In the genomic region with DNA sequence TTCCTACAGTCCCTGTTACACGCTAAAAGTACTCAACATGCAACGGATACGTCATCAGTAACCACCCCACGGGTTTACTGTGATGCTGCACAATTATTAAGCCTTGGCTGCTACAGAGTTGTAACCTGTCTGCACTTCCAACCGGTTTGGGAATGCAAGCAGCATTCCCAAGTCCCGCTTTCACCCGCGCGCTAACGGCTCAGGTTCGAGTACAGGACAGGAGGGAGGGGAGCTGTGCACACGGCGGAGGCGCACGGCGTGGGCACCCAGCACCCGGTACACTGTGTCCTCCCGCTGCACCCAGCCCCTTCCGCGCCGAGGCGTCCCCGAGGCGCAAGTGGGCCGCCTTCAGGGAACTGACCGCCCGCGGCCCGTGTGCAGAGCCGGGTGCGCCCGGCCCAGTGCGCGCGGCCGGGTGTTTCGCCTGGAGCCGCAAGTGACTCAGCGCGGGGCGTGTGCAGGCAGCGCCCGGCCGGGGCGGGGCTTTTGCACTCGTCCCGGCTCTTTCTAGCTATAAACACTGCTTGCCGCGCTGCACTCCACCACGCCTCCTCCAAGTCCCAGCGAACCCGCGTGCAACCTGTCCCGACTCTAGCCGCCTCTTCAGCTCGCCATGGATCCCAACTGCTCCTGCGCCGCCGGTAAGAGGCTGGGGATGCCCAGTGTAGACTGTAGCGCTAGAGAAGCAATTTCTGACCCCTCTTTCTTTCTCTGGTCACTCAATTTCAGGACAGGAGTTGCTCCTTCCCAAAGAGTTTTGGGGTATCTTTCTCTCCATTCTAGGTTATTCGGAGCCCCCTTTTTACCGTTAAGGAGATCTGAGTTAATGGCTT, we compare ENCODE assay signal across 1 cellular context.
TF ChIP-seq lines count a peak whose summit lies in the region.

A gene (plus strand): TSS at position 542 of the 833 bp plus-strand sequence. CDS start 72 bp downstream, at position 614.

TF ChIP-seq in K562, 482 proteins besides CTCF, POLR2A, EP300 and RAD21 (continued from another document and continues in another):
- TF ChIP-seq, protein P1, sequence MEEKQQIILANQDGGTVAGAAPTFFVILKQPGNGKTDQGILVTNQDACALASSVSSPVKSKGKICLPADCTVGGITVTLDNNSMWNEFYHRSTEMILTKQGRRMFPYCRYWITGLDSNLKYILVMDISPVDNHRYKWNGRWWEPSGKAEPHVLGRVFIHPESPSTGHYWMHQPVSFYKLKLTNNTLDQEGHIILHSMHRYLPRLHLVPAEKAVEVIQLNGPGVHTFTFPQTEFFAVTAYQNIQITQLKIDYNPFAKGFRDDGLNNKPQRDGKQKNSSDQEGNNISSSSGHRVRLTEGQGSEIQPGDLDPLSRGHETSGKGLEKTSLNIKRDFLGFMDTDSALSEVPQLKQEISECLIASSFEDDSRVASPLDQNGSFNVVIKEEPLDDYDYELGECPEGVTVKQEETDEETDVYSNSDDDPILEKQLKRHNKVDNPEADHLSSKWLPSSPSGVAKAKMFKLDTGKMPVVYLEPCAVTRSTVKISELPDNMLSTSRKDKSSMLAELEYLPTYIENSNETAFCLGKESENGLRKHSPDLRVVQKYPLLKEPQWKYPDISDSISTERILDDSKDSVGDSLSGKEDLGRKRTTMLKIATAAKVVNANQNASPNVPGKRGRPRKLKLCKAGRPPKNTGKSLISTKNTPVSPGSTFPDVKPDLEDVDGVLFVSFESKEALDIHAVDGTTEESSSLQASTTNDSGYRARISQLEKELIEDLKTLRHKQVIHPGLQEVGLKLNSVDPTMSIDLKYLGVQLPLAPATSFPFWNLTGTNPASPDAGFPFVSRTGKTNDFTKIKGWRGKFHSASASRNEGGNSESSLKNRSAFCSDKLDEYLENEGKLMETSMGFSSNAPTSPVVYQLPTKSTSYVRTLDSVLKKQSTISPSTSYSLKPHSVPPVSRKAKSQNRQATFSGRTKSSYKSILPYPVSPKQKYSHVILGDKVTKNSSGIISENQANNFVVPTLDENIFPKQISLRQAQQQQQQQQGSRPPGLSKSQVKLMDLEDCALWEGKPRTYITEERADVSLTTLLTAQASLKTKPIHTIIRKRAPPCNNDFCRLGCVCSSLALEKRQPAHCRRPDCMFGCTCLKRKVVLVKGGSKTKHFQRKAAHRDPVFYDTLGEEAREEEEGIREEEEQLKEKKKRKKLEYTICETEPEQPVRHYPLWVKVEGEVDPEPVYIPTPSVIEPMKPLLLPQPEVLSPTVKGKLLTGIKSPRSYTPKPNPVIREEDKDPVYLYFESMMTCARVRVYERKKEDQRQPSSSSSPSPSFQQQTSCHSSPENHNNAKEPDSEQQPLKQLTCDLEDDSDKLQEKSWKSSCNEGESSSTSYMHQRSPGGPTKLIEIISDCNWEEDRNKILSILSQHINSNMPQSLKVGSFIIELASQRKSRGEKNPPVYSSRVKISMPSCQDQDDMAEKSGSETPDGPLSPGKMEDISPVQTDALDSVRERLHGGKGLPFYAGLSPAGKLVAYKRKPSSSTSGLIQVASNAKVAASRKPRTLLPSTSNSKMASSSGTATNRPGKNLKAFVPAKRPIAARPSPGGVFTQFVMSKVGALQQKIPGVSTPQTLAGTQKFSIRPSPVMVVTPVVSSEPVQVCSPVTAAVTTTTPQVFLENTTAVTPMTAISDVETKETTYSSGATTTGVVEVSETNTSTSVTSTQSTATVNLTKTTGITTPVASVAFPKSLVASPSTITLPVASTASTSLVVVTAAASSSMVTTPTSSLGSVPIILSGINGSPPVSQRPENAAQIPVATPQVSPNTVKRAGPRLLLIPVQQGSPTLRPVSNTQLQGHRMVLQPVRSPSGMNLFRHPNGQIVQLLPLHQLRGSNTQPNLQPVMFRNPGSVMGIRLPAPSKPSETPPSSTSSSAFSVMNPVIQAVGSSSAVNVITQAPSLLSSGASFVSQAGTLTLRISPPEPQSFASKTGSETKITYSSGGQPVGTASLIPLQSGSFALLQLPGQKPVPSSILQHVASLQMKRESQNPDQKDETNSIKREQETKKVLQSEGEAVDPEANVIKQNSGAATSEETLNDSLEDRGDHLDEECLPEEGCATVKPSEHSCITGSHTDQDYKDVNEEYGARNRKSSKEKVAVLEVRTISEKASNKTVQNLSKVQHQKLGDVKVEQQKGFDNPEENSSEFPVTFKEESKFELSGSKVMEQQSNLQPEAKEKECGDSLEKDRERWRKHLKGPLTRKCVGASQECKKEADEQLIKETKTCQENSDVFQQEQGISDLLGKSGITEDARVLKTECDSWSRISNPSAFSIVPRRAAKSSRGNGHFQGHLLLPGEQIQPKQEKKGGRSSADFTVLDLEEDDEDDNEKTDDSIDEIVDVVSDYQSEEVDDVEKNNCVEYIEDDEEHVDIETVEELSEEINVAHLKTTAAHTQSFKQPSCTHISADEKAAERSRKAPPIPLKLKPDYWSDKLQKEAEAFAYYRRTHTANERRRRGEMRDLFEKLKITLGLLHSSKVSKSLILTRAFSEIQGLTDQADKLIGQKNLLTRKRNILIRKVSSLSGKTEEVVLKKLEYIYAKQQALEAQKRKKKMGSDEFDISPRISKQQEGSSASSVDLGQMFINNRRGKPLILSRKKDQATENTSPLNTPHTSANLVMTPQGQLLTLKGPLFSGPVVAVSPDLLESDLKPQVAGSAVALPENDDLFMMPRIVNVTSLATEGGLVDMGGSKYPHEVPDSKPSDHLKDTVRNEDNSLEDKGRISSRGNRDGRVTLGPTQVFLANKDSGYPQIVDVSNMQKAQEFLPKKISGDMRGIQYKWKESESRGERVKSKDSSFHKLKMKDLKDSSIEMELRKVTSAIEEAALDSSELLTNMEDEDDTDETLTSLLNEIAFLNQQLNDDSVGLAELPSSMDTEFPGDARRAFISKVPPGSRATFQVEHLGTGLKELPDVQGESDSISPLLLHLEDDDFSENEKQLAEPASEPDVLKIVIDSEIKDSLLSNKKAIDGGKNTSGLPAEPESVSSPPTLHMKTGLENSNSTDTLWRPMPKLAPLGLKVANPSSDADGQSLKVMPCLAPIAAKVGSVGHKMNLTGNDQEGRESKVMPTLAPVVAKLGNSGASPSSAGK (IDR thresholded peaks at IDR 0.05): peak; percentile 41; the same call in 1 of the 2 replicates
- no peak for TF ChIP-seq ZC3H4 (CRISPR knock-in tag; IDR thresholded peaks at IDR 0.05; ENCODE audit: borderline replicate concordance)
- TF ChIP-seq XRCC5 (IDR thresholded peaks at IDR 0.05; ENCODE audit: low read depth, low read length): no peak
- peak; percentile 90 for TF ChIP-seq CBX1 (IDR thresholded peaks at IDR 0.05; ENCODE audit: low read depth)
- no peak for TF ChIP-seq PHB (CRISPR knock-in tag; IDR thresholded peaks at IDR 0.05)
- TF ChIP-seq, protein P2, sequence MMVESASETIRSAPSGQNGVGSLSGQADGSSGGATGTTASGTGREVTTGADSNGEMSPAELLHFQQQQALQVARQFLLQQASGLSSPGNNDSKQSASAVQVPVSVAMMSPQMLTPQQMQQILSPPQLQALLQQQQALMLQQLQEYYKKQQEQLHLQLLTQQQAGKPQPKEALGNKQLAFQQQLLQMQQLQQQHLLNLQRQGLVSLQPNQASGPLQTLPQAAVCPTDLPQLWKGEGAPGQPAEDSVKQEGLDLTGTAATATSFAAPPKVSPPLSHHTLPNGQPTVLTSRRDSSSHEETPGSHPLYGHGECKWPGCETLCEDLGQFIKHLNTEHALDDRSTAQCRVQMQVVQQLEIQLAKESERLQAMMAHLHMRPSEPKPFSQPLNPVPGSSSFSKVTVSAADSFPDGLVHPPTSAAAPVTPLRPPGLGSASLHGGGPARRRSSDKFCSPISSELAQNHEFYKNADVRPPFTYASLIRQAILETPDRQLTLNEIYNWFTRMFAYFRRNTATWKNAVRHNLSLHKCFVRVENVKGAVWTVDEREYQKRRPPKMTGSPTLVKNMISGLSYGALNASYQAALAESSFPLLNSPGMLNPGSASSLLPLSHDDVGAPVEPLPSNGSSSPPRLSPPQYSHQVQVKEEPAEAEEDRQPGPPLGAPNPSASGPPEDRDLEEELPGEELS (CRISPR knock-in tag; IDR thresholded peaks at IDR 0.05; ENCODE audit: borderline replicate concordance): no peak
- TF ChIP-seq, protein P3, sequence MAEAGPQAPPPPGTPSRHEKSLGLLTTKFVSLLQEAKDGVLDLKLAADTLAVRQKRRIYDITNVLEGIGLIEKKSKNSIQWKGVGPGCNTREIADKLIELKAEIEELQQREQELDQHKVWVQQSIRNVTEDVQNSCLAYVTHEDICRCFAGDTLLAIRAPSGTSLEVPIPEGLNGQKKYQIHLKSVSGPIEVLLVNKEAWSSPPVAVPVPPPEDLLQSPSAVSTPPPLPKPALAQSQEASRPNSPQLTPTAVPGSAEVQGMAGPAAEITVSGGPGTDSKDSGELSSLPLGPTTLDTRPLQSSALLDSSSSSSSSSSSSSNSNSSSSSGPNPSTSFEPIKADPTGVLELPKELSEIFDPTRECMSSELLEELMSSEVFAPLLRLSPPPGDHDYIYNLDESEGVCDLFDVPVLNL (CRISPR knock-in tag; IDR thresholded peaks at IDR 0.05; ENCODE audit: low read depth): 0 out of 2 replicates have a peak, but pooled peaks have one; percentile 40
- 0 out of 2 replicates have a peak, but pooled peaks have one; percentile 64 for TF ChIP-seq ZNF197 (CRISPR knock-in tag; IDR thresholded peaks at IDR 0.05; ENCODE audit: low read depth)
- no peak for TF ChIP-seq ZNF584 (CRISPR knock-in tag; IDR thresholded peaks at IDR 0.05; ENCODE audit: low read depth)
- no peak for TF ChIP-seq SRF (CRISPR knock-in tag; IDR thresholded peaks at IDR 0.05)
- no peak for TF ChIP-seq CHCHD3 (CRISPR knock-in tag; IDR thresholded peaks at IDR 0.05)
- TF ChIP-seq, protein P4, sequence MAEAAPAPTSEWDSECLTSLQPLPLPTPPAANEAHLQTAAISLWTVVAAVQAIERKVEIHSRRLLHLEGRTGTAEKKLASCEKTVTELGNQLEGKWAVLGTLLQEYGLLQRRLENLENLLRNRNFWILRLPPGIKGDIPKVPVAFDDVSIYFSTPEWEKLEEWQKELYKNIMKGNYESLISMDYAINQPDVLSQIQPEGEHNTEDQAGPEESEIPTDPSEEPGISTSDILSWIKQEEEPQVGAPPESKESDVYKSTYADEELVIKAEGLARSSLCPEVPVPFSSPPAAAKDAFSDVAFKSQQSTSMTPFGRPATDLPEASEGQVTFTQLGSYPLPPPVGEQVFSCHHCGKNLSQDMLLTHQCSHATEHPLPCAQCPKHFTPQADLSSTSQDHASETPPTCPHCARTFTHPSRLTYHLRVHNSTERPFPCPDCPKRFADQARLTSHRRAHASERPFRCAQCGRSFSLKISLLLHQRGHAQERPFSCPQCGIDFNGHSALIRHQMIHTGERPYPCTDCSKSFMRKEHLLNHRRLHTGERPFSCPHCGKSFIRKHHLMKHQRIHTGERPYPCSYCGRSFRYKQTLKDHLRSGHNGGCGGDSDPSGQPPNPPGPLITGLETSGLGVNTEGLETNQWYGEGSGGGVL (CRISPR knock-in tag; IDR thresholded peaks at IDR 0.05): no peak
- TF ChIP-seq, protein P5, sequence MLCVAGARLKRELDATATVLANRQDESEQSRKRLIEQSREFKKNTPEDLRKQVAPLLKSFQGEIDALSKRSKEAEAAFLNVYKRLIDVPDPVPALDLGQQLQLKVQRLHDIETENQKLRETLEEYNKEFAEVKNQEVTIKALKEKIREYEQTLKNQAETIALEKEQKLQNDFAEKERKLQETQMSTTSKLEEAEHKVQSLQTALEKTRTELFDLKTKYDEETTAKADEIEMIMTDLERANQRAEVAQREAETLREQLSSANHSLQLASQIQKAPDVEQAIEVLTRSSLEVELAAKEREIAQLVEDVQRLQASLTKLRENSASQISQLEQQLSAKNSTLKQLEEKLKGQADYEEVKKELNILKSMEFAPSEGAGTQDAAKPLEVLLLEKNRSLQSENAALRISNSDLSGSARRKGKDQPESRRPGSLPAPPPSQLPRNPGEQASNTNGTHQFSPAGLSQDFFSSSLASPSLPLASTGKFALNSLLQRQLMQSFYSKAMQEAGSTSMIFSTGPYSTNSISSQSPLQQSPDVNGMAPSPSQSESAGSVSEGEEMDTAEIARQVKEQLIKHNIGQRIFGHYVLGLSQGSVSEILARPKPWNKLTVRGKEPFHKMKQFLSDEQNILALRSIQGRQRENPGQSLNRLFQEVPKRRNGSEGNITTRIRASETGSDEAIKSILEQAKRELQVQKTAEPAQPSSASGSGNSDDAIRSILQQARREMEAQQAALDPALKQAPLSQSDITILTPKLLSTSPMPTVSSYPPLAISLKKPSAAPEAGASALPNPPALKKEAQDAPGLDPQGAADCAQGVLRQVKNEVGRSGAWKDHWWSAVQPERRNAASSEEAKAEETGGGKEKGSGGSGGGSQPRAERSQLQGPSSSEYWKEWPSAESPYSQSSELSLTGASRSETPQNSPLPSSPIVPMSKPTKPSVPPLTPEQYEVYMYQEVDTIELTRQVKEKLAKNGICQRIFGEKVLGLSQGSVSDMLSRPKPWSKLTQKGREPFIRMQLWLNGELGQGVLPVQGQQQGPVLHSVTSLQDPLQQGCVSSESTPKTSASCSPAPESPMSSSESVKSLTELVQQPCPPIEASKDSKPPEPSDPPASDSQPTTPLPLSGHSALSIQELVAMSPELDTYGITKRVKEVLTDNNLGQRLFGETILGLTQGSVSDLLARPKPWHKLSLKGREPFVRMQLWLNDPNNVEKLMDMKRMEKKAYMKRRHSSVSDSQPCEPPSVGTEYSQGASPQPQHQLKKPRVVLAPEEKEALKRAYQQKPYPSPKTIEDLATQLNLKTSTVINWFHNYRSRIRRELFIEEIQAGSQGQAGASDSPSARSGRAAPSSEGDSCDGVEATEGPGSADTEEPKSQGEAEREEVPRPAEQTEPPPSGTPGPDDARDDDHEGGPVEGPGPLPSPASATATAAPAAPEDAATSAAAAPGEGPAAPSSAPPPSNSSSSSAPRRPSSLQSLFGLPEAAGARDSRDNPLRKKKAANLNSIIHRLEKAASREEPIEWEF (CRISPR knock-in tag; IDR thresholded peaks at IDR 0.05): no peak
- TF ChIP-seq, protein P6, sequence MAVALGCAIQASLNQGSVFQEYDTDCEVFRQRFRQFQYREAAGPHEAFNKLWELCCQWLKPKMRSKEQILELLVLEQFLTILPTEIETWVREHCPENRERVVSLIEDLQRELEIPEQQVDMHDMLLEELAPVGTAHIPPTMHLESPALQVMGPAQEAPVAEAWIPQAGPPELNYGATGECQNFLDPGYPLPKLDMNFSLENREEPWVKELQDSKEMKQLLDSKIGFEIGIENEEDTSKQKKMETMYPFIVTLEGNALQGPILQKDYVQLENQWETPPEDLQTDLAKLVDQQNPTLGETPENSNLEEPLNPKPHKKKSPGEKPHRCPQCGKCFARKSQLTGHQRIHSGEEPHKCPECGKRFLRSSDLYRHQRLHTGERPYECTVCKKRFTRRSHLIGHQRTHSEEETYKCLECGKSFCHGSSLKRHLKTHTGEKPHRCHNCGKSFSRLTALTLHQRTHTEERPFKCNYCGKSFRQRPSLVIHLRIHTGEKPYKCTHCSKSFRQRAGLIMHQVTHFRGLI (CRISPR knock-in tag; IDR thresholded peaks at IDR 0.05): no peak
- TF ChIP-seq NFE2 (IDR thresholded peaks at IDR 0.05; ENCODE audit: low read depth): peak; percentile 87
- TF ChIP-seq ZNF77 (CRISPR knock-in tag; IDR thresholded peaks at IDR 0.05): no peak
- TF ChIP-seq MAZ (CRISPR knock-in tag; conservative IDR thresholded peaks at IDR 0.05 in 1 of 2, IDR thresholded peaks at IDR 0.05 in 1 of 2): peak; percentile 83 to 86
- TF ChIP-seq, protein P7, sequence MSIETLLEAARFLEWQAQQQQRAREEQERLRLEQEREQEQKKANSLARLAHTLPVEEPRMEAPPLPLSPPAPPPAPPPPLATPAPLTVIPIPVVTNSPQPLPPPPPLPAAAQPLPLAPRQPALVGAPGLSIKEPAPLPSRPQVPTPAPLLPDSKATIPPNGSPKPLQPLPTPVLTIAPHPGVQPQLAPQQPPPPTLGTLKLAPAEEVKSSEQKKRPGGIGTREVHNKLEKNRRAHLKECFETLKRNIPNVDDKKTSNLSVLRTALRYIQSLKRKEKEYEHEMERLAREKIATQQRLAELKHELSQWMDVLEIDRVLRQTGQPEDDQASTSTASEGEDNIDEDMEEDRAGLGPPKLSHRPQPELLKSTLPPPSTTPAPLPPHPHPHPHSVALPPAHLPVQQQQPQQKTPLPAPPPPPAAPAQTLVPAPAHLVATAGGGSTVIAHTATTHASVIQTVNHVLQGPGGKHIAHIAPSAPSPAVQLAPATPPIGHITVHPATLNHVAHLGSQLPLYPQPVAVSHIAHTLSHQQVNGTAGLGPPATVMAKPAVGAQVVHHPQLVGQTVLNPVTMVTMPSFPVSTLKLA (conservative IDR thresholded peaks at IDR 0.05): peak; percentile 80 to 92
- TF ChIP-seq ZNF134 (CRISPR knock-in tag; conservative IDR thresholded peaks at IDR 0.05): 0 out of 2 replicates have a peak, but pooled peaks have one; percentile 43
- TF ChIP-seq SAP30 (IDR thresholded peaks at IDR 0.05; ENCODE audit: borderline replicate concordance, insufficient read depth, low read depth, low read length, poor library complexity, severe bottlenecking): no peak
- TF ChIP-seq HSF4 (CRISPR knock-in tag; IDR thresholded peaks at IDR 0.05; ENCODE audit: borderline replicate concordance): no peak
